1 cellular context compared by ENCODE assay signal in genomic region chr19:47374876-47375693, GRCh38.
TF ChIP-seq lines count a peak whose summit lies in the region.

No MANE protein-coding gene starts in this region.

TF ChIP-seq in IMR-90, 13 proteins besides CTCF, POLR2A, EP300 and RAD21:
- no peak for TF ChIP-seq USF2 (IDR thresholded peaks at IDR 0.05; ENCODE audit: low read depth, low read length)
- TF ChIP-seq RFX5 (IDR thresholded peaks at IDR 0.05; ENCODE audit: low read depth, low read length), result no peak
- no peak for TF ChIP-seq NFE2L2 (IDR thresholded peaks at IDR 0.05; ENCODE audit: low read depth, low read length)
- no peak for TF ChIP-seq CEBPB (IDR thresholded peaks at IDR 0.05; ENCODE audit: low read depth, low read length)
- TF ChIP-seq CHD1 (IDR thresholded peaks at IDR 0.05; ENCODE audit: low read depth, low read length), result no peak
- no peak for TF ChIP-seq MAZ (IDR thresholded peaks at IDR 0.05; ENCODE audit: borderline replicate concordance, low read depth, low read length)
- TF ChIP-seq SMC3 (IDR thresholded peaks at IDR 0.05; ENCODE audit: low read depth, low read length), result no peak
- TF ChIP-seq FOS (IDR thresholded peaks at IDR 0.05; ENCODE audit: low read depth, low read length), result no peak
- TF ChIP-seq MXI1 (IDR thresholded peaks at IDR 0.05; ENCODE audit: borderline replicate concordance, low read depth, low read length), result no peak
